2 cellular contexts compared by ENCODE assay signal in genomic region chr17:74444406-74444805, GRCh38.
TF ChIP-seq lines count a peak whose summit lies in the region.

No MANE protein-coding gene starts in this region.

TF ChIP-seq in HEK293, 187 proteins besides CTCF, POLR2A, EP300 and RAD21 (continued from another document):
- no peak for TF ChIP-seq KLF7 (tag by site-specific recombination; IDR thresholded peaks at IDR 0.05; ENCODE audit: borderline replicate concordance)

TF ChIP-seq in H1, 55 proteins besides CTCF, POLR2A, EP300 and RAD21 (continued from another document):
- no peak for TF ChIP-seq ATF2 (IDR thresholded peaks at IDR 0.05; ENCODE audit: low read length)
